In the genomic region with DNA sequence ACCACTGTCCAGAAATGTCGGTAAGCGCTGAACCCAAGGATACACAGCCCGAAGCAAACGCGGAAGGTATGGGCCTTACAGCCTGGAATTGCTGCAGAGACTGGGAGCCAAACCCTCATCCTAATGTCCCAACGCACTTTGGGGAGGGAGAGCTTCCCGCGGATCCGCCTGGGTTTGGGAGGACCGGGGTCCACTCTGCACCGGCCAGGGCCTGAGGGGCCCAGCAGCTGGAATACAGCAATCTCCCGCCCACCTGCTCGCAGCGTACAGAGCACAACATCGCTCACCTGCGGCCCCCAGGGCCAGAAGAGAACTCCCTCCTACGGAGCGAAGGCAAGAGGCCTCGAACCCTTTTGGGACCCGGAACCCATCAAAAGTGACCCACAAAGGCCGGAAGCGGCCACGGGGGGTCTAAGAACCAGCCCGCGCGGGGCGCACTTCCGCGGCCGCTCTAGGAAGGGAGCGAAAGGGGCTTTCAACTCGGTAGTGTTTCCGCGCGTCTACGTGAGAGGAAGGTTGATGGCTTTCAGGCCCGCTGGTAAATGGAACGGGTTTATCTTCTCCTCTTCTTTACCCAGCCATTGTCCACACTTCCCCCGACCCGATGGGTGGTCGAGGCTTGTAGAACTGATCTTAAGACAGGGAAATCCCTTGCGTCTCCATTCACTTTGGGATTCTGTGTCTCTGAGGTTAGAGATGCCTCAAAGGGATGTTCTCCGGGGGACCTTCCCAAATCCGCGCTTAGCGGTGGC, we compare ENCODE assay signal across 8 cellular contexts. TPM values are rescaled to one million over a fixed set of nuclear protein-coding genes. Genes with fewer than 3 reads are reported as not detected.
DNase-seq lines count a peak whose midpoint lies in the region; ATAC-seq and TF ChIP-seq lines count a peak whose summit lies in the region.

Gene ZSCAN12, minus strand, starts transcription at position 378 of the 752 bp plus-strand sequence. CDS start 1,342 bp downstream, outside the sequence.

- H3K4me3 ChIP-seq in HUES6 (ENCODE audit: low read depth, low read length), result peak within 1 kb of the TSS; percentile 94
- H3K4me3 ChIP-seq in gastroesophageal sphincter, result peak within 1 kb of the TSS; percentile 87 to 90
- H3K4me3 ChIP-seq in neuronal stem cell (ENCODE audit: low read length in 2 of 2), result peak within 1 kb of the TSS; percentile 88 to 92

- no peak within 1 kb of the TSS for H2BK12ac ChIP-seq in neuronal stem cell (ENCODE audit: low read length)

- H2BK5ac ChIP-seq in neuronal stem cell (ENCODE audit: low read length), result peak within 1 kb of the TSS; percentile 56

- peaks cover 4% of the 10 kb centered on the region for H3K79me1 ChIP-seq in neuronal stem cell (ENCODE audit: low read depth, low read length)

- peak within 1 kb of the TSS; percentile 90 for H3K4ac ChIP-seq in neuronal stem cell (ENCODE audit: low read length)

- H2AK5ac ChIP-seq in neuronal stem cell (ENCODE audit: low read depth, low read length), result no peak within 1 kb of the TSS

- TF ChIP-seq CTCF in gastroesophageal sphincter (IDR thresholded peaks at IDR 0.05), result peak in 2 of 4 experiments; percentile 27 to 77

- H3K4me1 ChIP-seq in HUES6 (ENCODE audit: control insufficient read depth, insufficient read depth, low read length), result peaks cover 18% of the 10 kb centered on the region
- H3K4me1 ChIP-seq in gastroesophageal sphincter, result peaks cover 0 to 51% (median 10%) of the 10 kb centered on the region in 3 donors
- H3K4me1 ChIP-seq in neuronal stem cell (ENCODE audit: control insufficient read depth in 2 of 2, insufficient read depth in 1 of 2, low read depth in 1 of 2, low read length in 2 of 2), result peaks cover 0 to 6% of the 10 kb centered on the region in 2 donors

- H2BK120ac ChIP-seq in neuronal stem cell (ENCODE audit: low read depth, low read length), result no peak within 1 kb of the TSS

- no peak within 1 kb of the TSS for H2BK15ac ChIP-seq in neuronal stem cell (ENCODE audit: low read length)

- H3K23ac ChIP-seq in neuronal stem cell (ENCODE audit: low read depth, low read length, poor library complexity), result peak within 1 kb of the TSS; percentile 93

- no peak within 1 kb of the TSS for H4K8ac ChIP-seq in neuronal stem cell (ENCODE audit: low read depth, low read length)

- H3K27me3 ChIP-seq in HUES6 (ENCODE audit: control insufficient read depth, insufficient read depth, low read length) (peaks cover 20% of the 10 kb centered on the region), gastroesophageal sphincter (peaks cover 8% of the 10 kb centered on the region), neuronal stem cell (ENCODE audit: control insufficient read depth in 3 of 3, insufficient read depth in 3 of 3, low read depth in 1 of 3, low read length in 3 of 3) (peaks cover 0 to 4% (median 0%) of the 10 kb centered on the region in 3 experiments)

- TF ChIP-seq POLR2A in gastroesophageal sphincter (IDR thresholded peaks at IDR 0.05), result no peak

- H3K9ac ChIP-seq in HUES6 (ENCODE audit: low read length) (peak within 1 kb of the TSS; percentile 99), neuronal stem cell (ENCODE audit: low read depth, low read length, poor library complexity) (peak within 1 kb of the TSS; percentile 93)

- H3K36me3 ChIP-seq in HUES6 (ENCODE audit: control insufficient read depth, insufficient read depth, low read length) (peaks cover 27% of the 10 kb centered on the region), gastroesophageal sphincter (peaks cover 0 to 24% of the 10 kb centered on the region in 2 donors), neuronal stem cell (replicated peaks in 1 of 2; ENCODE audit: control insufficient read depth in 2 of 2, insufficient read depth in 2 of 2, low read length in 2 of 2) (peaks cover 8 to 39% of the 10 kb centered on the region in 2 donors)

- H3K4me2 ChIP-seq in neuronal stem cell (ENCODE audit: insufficient read depth, low read length, poor library complexity, severe bottlenecking), result peak within 1 kb of the TSS; percentile 47

- H4K91ac ChIP-seq in neuronal stem cell (ENCODE audit: low read depth, low read length, poor library complexity), result peak within 1 kb of the TSS; percentile 77

- peak within 1 kb of the TSS; percentile 94 for H2AFZ ChIP-seq in neuronal stem cell (ENCODE audit: low read length)

- H3K9me3 ChIP-seq in HUES6 (ENCODE audit: control insufficient read depth, insufficient read depth, low read depth, low read length) (no peaks in the 10 kb centered on the region), gastroesophageal sphincter (no peaks in the 10 kb centered on the region), neuronal stem cell (replicated peaks in 1 of 2; ENCODE audit: control insufficient read depth in 2 of 2, insufficient read depth in 1 of 2, low read depth in 1 of 2, low read length in 2 of 2) (no peaks in the 10 kb centered on the region)

- DNase-seq in D341Med (ENCODE audit: low spot score) (peak; percentile 90), RPMI8226 (peak; percentile 90), neuronal stem cell (ENCODE audit: low spot score) (peak; percentile 84), stromal cell of bone marrow (ENCODE audit: low read depth) (peak; percentile 76)
- DNase-seq in activated gamma-delta T cell treated with anti-CD3 and anti-CD28 coated beads, Interleukin-2, amount 50 U/mL, for 16 hours (ENCODE audit: low read depth), result peak; percentile 77

- TF ChIP-seq EP300 in gastroesophageal sphincter (IDR thresholded peaks at IDR 0.05), result no peak

- H3K27ac ChIP-seq in HUES6 (ENCODE audit: low read depth, low read length) (peak within 1 kb of the TSS; percentile 90), gastroesophageal sphincter (peak within 1 kb of the TSS in 3 of 4 donors; percentile 66 to 79 (median 70)), neuronal stem cell (replicated peaks; ENCODE audit: low read length) (peak within 1 kb of the TSS; percentile 78)

- H3K14ac ChIP-seq in neuronal stem cell (ENCODE audit: low read length), result no peak within 1 kb of the TSS

- peak within 1 kb of the TSS; percentile 95 for H3K18ac ChIP-seq in neuronal stem cell (ENCODE audit: low read length)

- ATAC-seq in GM21390 (IDR thresholded peaks at IDR 0.05; ENCODE audit: unreplicated experiment), result peak; percentile 91
- ATAC-seq in gastroesophageal sphincter, result peak; percentile 95

- 4 to 5% methylated on average over 5 to 8 of the region's 46 CpGs for WGBS in gastroesophageal sphincter (ENCODE audit: low coverage in 1 of 2), 2 donors
- no CpG with 5 or more reads among the region's 46 CpGs for WGBS in neuronal stem cell (ENCODE audit: extremely low coverage in 2 of 2, insufficient read length in 2 of 2, insufficient replicate concordance in 1 of 2), 2 donors

RNA-seq across cellular contexts. Expression of gene ZSCAN12, which starts in this region (rescaled TPM):
- total RNA-seq in gastroesophageal sphincter, result 1 to 10 TPM; 5.6 to 8.6 (median 6.0) TPM
- 5.6 TPM for polyA plus RNA-seq in neuronal stem cell (2013, experiment 1 of 2)
- 5.8 TPM for polyA plus RNA-seq in neuronal stem cell (2013, experiment 2 of 2)

Comparison
In these comparisons a context has a peak if more than half of its experiments do, and no peak if none do; other contexts are left out.
1. Peak in every context shown above with its lines: DNase-seq, ATAC-seq, H3K4me3 ChIP-seq and H3K27ac ChIP-seq.